In genomic region chr7:83976302-83976701, GRCh38 we compare ENCODE assay signal across 8 cellular contexts.
DNase-seq lines count a peak whose midpoint lies in the region; ATAC-seq, FAIRE-seq and TF ChIP-seq lines count a peak whose summit lies in the region.

No MANE protein-coding gene starts in this region.

- H3K36me3 Mint-ChIP-seq in CD14-positive monocyte: no peaks in the 10 kb centered on the region

- TF ChIP-seq CTCF in CD14-positive monocyte (IDR thresholded peaks at IDR 0.05) (peak; percentile 81), GM12878 (IDR thresholded peaks at IDR 0.05 in 2 of 3, conservative IDR thresholded peaks at IDR 0.05 in 1 of 3; ENCODE audit: control insufficient read depth in 2 of 3, extremely low read depth in 1 of 3, insufficient read depth in 1 of 3, low read depth in 3 of 3, low read length in 3 of 3) (peak; percentile 23 to 67 (median 40); a peak in 4 of 6 replicates), left lung (IDR thresholded peaks at IDR 0.05) (peak; percentile 55 to 64), brain microvascular endothelial cell (IDR thresholded peaks at IDR 0.05; ENCODE audit: low read depth, low read length, missing control alignments) (no peak)

- DNase-seq in CD14-positive monocyte (ENCODE audit: low spot score) (no peak), NCI-H2029 (lab: John Stamatoyannopoulos, UW) (peak; percentile 6), GM12878 (ENCODE audit: low read depth, low spot score) (no peak), left lung (no peak), brain microvascular endothelial cell (no peak)
- DNase-seq in effector CD8-positive, alpha-beta T cell (lab: John Stamatoyannopoulos, UW): no peak

- FAIRE-seq in GM12878 (lab: Jason Lieb, UNC): peak; percentile 13

- H3K9me3 ChIP-seq in GM12878 (replicated peaks; ENCODE audit: control insufficient read depth, insufficient read depth, low read length) (no peaks in the 10 kb centered on the region), left lung (no peaks in the 10 kb centered on the region)

- H3K9ac ChIP-seq in GM12878 (ENCODE audit: control insufficient read depth, insufficient read depth, low read length): no peak overlapping the region

- no peaks in the 10 kb centered on the region for H3K4me1 ChIP-seq in GM12878 (ENCODE audit: control insufficient read depth, insufficient read depth, low read length)
- H3K4me1 ChIP-seq in left lung: no peaks in the 10 kb centered on the region

- H3K79me2 ChIP-seq in GM12878 (ENCODE audit: control insufficient read depth, insufficient read depth, low read length): no peaks in the 10 kb centered on the region

- no peak for TF ChIP-seq EP300 in GM12878 (IDR thresholded peaks at IDR 0.05; ENCODE audit: borderline replicate concordance in 1 of 2, control insufficient read depth in 1 of 2, low read depth in 2 of 2, low read length in 2 of 2)

- no TSS peak for BruUV-seq in GM12878 (replicated peaks; lab: Mats Ljungman, UMichigan)

- ATAC-seq in GM18517 (IDR thresholded peaks at IDR 0.05; ENCODE audit: unreplicated experiment): peak; percentile 89
- ATAC-seq in HG02884 (IDR thresholded peaks at IDR 0.05; ENCODE audit: unreplicated experiment): peak; percentile 94
- peak; percentile 86 for ATAC-seq in GM12878
- peak; percentile 78 for ATAC-seq in left lung

- TF ChIP-seq RAD21 in GM12878 (IDR thresholded peaks at IDR 0.05; ENCODE audit: insufficient read depth, low read depth, low read length): peak; percentile 83

- H3K4me3 Mint-ChIP-seq in CD14-positive monocyte: no peak overlapping the region

- POLR2A ChIA-PET in GM12878 (lab: Charles Lee): no interaction called here

- H2AFZ ChIP-seq in GM12878 (ENCODE audit: control insufficient read depth, low read depth, low read length): no peak overlapping the region

- H3K4me1 Mint-ChIP-seq in CD14-positive monocyte: no peaks in the 10 kb centered on the region

- H3K27me3 ChIP-seq in GM12878 (replicated peaks in 1 of 2; ENCODE audit: control insufficient read depth in 2 of 2, insufficient read depth in 2 of 2, low read length in 1 of 2) (no peaks in the 10 kb centered on the region), left lung (no peaks in the 10 kb centered on the region), brain microvascular endothelial cell (replicated peaks) (no peaks in the 10 kb centered on the region)

- in situ Hi-C loops in GM12878 (cut with MboI): loop anchor here (5.0 kb wide), 1 partner anchor 1046 kb away; no protein-coding TSS in a partner anchor
- in situ Hi-C loops in brain microvascular endothelial cell (cut with HindIII; ENCODE audit: low pct_ligation_motif_present, low sequenced_read_pairs): no loop called here

- RAD21 ChIA-PET in GM12878 (lab: Charles Lee; ENCODE audit: unreplicated experiment): interaction anchor here (1.0 to 2.1 kb wide), 4 partner anchors 40 to 1048 kb away, joined by 4 to 8 read pairs (median 6); no protein-coding TSS in a partner anchor

- H3K36me3 ChIP-seq in GM12878 (ENCODE audit: control insufficient read depth in 2 of 2, insufficient read depth in 2 of 2, low read length in 1 of 2): no peaks in the 10 kb centered on the region
- H3K36me3 ChIP-seq in left lung: no peaks in the 10 kb centered on the region
- no peaks in the 10 kb centered on the region for H3K36me3 ChIP-seq in brain microvascular endothelial cell (replicated peaks)

- no peaks in the 10 kb centered on the region for H4K20me1 ChIP-seq in GM12878 (ENCODE audit: control insufficient read depth, insufficient read depth)

- intact Hi-C loops in CD14-positive monocyte (cut with micrococcal nuclease) (loop anchor here (5.0 kb wide), 2 partner anchors 1046 to 1051 kb away; no protein-coding TSS in a partner anchor), GM12878 (cut with micrococcal nuclease; ENCODE audit: unreplicated experiment) (loop anchor here (1.0 to 10.0 kb wide), 5 partner anchors 39 to 1578 kb away; no protein-coding TSS in a partner anchor), left lung (cut with DNase I) (loop anchor here in 1 of 2 donors (10.0 kb wide), 1 partner anchor 1048 kb away; no protein-coding TSS in a partner anchor)

- H3K4me3 ChIP-seq in GM12878 (no peak overlapping the region), left lung (no peak overlapping the region), brain microvascular endothelial cell (ENCODE audit: low read depth, low read length) (no peak overlapping the region)

- H3K9me3 Mint-ChIP-seq in CD14-positive monocyte: peaks cover 0 to 2% (median 0%) of the 10 kb centered on the region in 7 donors

- no peak overlapping the region for H3K4me2 ChIP-seq in GM12878 (ENCODE audit: control insufficient read depth, insufficient read depth)

- no peak overlapping the region for H3K27ac ChIP-seq in GM12878 (ENCODE audit: control insufficient read depth, insufficient read depth)
- no peak overlapping the region for H3K27ac ChIP-seq in left lung
- no peak overlapping the region for H3K27ac ChIP-seq in brain microvascular endothelial cell

- H3K27ac Mint-ChIP-seq in CD14-positive monocyte: no peak overlapping the region

- peaks cover 0 to 4% (median 0%) of the 10 kb centered on the region in 3 donors for H3K27me3 Mint-ChIP-seq in CD14-positive monocyte (ENCODE audit: low read depth in 3 of 3)

- CTCF ChIA-PET in GM12878 (lab: Yijun Ruan, JAX): interaction anchor here (0.7 to 2.6 kb wide), 6 partner anchors 36 to 1060 kb away, joined by 3 to 21 read pairs (median 3); no protein-coding TSS in a partner anchor

- TF ChIP-seq POLR2A in GM12878 (IDR thresholded peaks at IDR 0.05; ENCODE audit: low read depth, low read length): no peak

- SMC1A ChIA-PET in GM12878 (lab: Charles Lee; ENCODE audit: uncharacterized antibody, unreplicated experiment): interaction anchor here (0.7 to 3.2 kb wide), 7 partner anchors 40 to 1050 kb away, joined by 3 to 15 read pairs (median 4); no protein-coding TSS in a partner anchor

TF ChIP-seq in GM12878, 131 proteins besides CTCF, POLR2A, EP300 and RAD21:
- peak; percentile 80; the same call in 1 of the 2 replicates for TF ChIP-seq SMC3 (IDR thresholded peaks at IDR 0.05; ENCODE audit: borderline replicate concordance, low read length)
- peak; percentile 42; the same call in 1 of the 2 replicates for TF ChIP-seq YY1 (IDR thresholded peaks at IDR 0.05; ENCODE audit: low read depth, low read length)
- TF ChIP-seq SMARCA5 (IDR thresholded peaks at IDR 0.05): no peak
- TF ChIP-seq ATF7 (IDR thresholded peaks at IDR 0.05; ENCODE audit: low read depth): 0 out of 2 replicates have a peak, but pooled peaks have one; percentile 10
